ENCODE assay signal across 8 cellular contexts in the genomic region with DNA sequence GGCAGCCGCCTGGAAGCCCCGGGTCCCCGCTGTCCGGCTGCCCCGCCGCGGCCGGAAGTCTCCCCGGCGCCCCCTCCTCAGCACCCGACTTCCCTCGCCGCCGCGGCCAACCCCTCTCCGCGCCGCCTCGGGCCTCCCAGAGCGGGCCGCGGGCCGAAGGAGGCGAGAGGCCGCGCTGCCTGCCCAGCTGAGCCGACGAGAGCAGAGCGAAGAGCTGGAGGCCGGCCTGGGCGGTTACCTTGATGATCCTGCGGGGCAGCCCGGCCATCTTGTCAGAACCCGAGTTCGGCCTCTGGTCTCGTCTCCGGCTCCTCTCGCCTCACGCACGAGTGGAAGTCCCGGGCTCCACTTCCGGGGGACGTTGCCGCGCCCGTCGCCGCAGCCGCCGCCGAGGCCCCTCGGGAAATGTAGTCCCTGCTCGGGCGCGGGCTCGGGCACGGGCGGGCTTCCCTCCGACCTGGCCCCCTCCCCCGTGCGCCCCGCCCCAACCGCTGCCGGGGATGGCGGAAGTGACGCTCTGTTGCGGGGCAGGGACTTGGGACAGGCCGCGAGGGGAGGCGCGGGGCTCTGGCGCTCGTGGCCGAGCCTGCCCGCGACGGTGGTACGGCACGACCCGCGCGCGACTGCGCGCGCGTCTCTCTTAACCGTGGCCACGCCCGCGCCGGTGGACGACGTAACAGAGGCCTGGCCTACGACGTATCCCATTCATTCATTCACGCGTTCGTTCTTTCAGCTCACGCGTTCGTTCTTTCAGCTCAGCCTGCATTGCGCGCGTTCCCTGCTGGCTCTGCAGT. TPM values are rescaled to one million over a fixed set of nuclear protein-coding genes. Genes with fewer than 3 reads are reported as not detected.
A peak's percentile ranks its signal among the peaks of the same experiment; 100 is the strongest.
DNase-seq lines count a peak whose midpoint lies in the region; ATAC-seq, FAIRE-seq and TF ChIP-seq lines count a peak whose summit lies in the region.

TSS of gene UBE2N (minus strand) at position 331 of the 794 bp plus-strand sequence. CDS start at position 268, 63 bp downstream.

- peaks cover 13% of the 10 kb centered on the region for H3K36me3 Mint-ChIP-seq in activated T-helper 2 cell treated with anti-CD3 and anti-CD28 coated beads, Interferon-gamma antibody, Interleukin-2, Interleukin-4, amounts not matched to agents 10 μg/mL and 5 μg/mL and 100 μg/mL, durations not matched to agents 14 hours and 24 hours and 36 hours (ENCODE audit: low read depth)
- H3K36me3 Mint-ChIP-seq in naive thymus-derived CD8-positive, alpha-beta T cell, result peaks cover 0 to 4% (median 0%) of the 10 kb centered on the region in 3 donors
- peaks cover 2 to 18% of the 10 kb centered on the region in 2 donors for H3K36me3 Mint-ChIP-seq in stimulated activated naive B cell treated with anti-CD40 and anti-IgM and Interleukin-4, amounts not matched to agents 10 μg/mL and 1 μg/mL and 100 μg/mL, for 72 hours

- no peaks in the 10 kb centered on the region for H3K27me3 Mint-ChIP-seq in activated T-helper 2 cell treated with anti-CD3 and anti-CD28 coated beads, Interferon-gamma antibody, Interleukin-2, Interleukin-4, amounts not matched to agents 10 μg/mL and 5 μg/mL and 100 μg/mL, durations not matched to agents 14 hours and 24 hours and 36 hours (ENCODE audit: low read depth)
- H3K27me3 Mint-ChIP-seq in naive thymus-derived CD8-positive, alpha-beta T cell, result no peaks in the 10 kb centered on the region
- H3K27me3 Mint-ChIP-seq in stimulated activated naive B cell treated with anti-CD40 and anti-IgM and Interleukin-4, amounts not matched to agents 10 μg/mL and 1 μg/mL and 100 μg/mL, for 72 hours, result no peaks in the 10 kb centered on the region

- peak within 1 kb of the TSS; percentile 98 for H3K4me3 Mint-ChIP-seq in activated T-helper 2 cell treated with anti-CD3 and anti-CD28 coated beads, Interferon-gamma antibody, Interleukin-2, Interleukin-4, amounts not matched to agents 10 μg/mL and 5 μg/mL and 100 μg/mL, durations not matched to agents 14 hours and 24 hours and 36 hours (ENCODE audit: low read depth)
- H3K4me3 Mint-ChIP-seq in naive thymus-derived CD8-positive, alpha-beta T cell, result peak within 1 kb of the TSS; percentile 90 to 99 (median 96)
- H3K4me3 Mint-ChIP-seq in stimulated activated naive B cell treated with anti-CD40 and anti-IgM and Interleukin-4, amounts not matched to agents 10 μg/mL and 1 μg/mL and 100 μg/mL, for 72 hours, result peak within 1 kb of the TSS; percentile 93 to 94

- peak; percentile 87 for ATAC-seq in RWPE2 (ENCODE audit: low read depth)
- ATAC-seq in naive thymus-derived CD8-positive, alpha-beta T cell, result peak; percentile 79 to 85
- peak; percentile 83 to 89 for ATAC-seq in stimulated activated naive B cell treated with anti-CD40 and anti-IgM and Interleukin-4, amounts not matched to agents 10 μg/mL and 1 μg/mL and 100 μg/mL, for 72 hours (replicated peaks)

- H3K36me3 ChIP-seq in Loucy (ENCODE audit: insufficient read depth, low read length) (no peaks in the 10 kb centered on the region), RWPE2 (ENCODE audit: low read depth) (no peaks in the 10 kb centered on the region)

- DNase-seq in ELF-1 (ENCODE audit: low read depth, low spot score) (peak; percentile 96), H54 (ENCODE audit: insufficient read length, low spot score) (peak; percentile 86), RWPE2 (ENCODE audit: low spot score) (peak; percentile 96), fibroblast of mammary gland (ENCODE audit: low read depth) (peak; percentile 92)
- peak; percentile 94 for DNase-seq in activated T-helper 2 cell treated with anti-CD3 and anti-CD28 coated beads, Interferon-gamma antibody, Interleukin-2, Interleukin-4, amounts not matched to agents 10 μg/mL and 5 μg/mL and 100 μg/mL, durations not matched to agents 14 hours and 24 hours and 36 hours (ENCODE audit: low spot score)
- peak; percentile 95 to 98 (median 96) for DNase-seq in naive thymus-derived CD8-positive, alpha-beta T cell
- DNase-seq in stimulated activated naive B cell treated with anti-CD40 and anti-IgM and Interleukin-4, amounts not matched to agents 10 μg/mL and 1 μg/mL and 100 μg/mL, for 72 hours, result peak; percentile 97

- H3F3A ChIP-seq in Loucy (ENCODE audit: low read depth), result no peaks in the 10 kb centered on the region

- FAIRE-seq in H54 (lab: Jason Lieb, UNC), result peak; percentile 89

- peak within 1 kb of the TSS; percentile 98 for H3K4me3 ChIP-seq in Loucy (ENCODE audit: low read length, poor library complexity, severe bottlenecking)
- H3K4me3 ChIP-seq in RWPE2 (ENCODE audit: severe bottlenecking), result peak within 1 kb of the TSS; percentile 82
- H3K4me3 ChIP-seq in fibroblast of mammary gland (ENCODE audit: control insufficient read depth, low read depth, low read length), result peak within 1 kb of the TSS; percentile 71

- H3K4me1 ChIP-seq in Loucy (ENCODE audit: insufficient read depth, low read length, poor library complexity, severe bottlenecking), result peaks cover 51% of the 10 kb centered on the region
- peaks cover 14% of the 10 kb centered on the region for H3K4me1 ChIP-seq in RWPE2 (ENCODE audit: insufficient read depth, poor library complexity, severe bottlenecking)

- peak within 1 kb of the TSS; percentile 99 for H2AFZ ChIP-seq in Loucy (ENCODE audit: low read length)

- POLR2A ChIA-PET in naive thymus-derived CD8-positive, alpha-beta T cell (lab: Charles Lee), result interaction anchor here (0.6 to 2.1 kb wide), 13 partner anchors 12 to 1089 kb away, joined by 3 to 19 read pairs (median 3); partner anchors contain the start of genes CRADD and MRPL42

- peaks cover 38% of the 10 kb centered on the region for H3K4me1 Mint-ChIP-seq in activated T-helper 2 cell treated with anti-CD3 and anti-CD28 coated beads, Interferon-gamma antibody, Interleukin-2, Interleukin-4, amounts not matched to agents 10 μg/mL and 5 μg/mL and 100 μg/mL, durations not matched to agents 14 hours and 24 hours and 36 hours (ENCODE audit: low read depth)
- peaks cover 38 to 53% (median 50%) of the 10 kb centered on the region in 4 donors for H3K4me1 Mint-ChIP-seq in naive thymus-derived CD8-positive, alpha-beta T cell
- peaks cover 41 to 57% of the 10 kb centered on the region in 2 donors for H3K4me1 Mint-ChIP-seq in stimulated activated naive B cell treated with anti-CD40 and anti-IgM and Interleukin-4, amounts not matched to agents 10 μg/mL and 1 μg/mL and 100 μg/mL, for 72 hours

- peak within 1 kb of the TSS; percentile 98 for H3K9ac ChIP-seq in Loucy (ENCODE audit: low read depth, low read length, poor library complexity, severe bottlenecking)

- H3K27me3 ChIP-seq in Loucy (ENCODE audit: insufficient read depth, low read length, poor library complexity, severe bottlenecking), result no peaks in the 10 kb centered on the region
- no peaks in the 10 kb centered on the region for H3K27me3 ChIP-seq in RWPE2 (ENCODE audit: insufficient read depth, poor library complexity, severe bottlenecking)

- no peak for TF ChIP-seq CTCF in Loucy (conservative IDR thresholded peaks at IDR 0.05; ENCODE audit: low read length)
- TF ChIP-seq CTCF in RWPE2 (IDR thresholded peaks at IDR 0.05; ENCODE audit: poor library complexity, severe bottlenecking), result no peak
- TF ChIP-seq CTCF in fibroblast of mammary gland (conservative IDR thresholded peaks at IDR 0.05; ENCODE audit: control insufficient read depth, insufficient read depth, low read depth, low read length), result peak; percentile 3

- H3K4me2 ChIP-seq in Loucy (ENCODE audit: low read depth, low read length, poor library complexity, severe bottlenecking), result peak within 1 kb of the TSS; percentile 99

- no peaks in the 10 kb centered on the region for H3K9me3 Mint-ChIP-seq in activated T-helper 2 cell treated with anti-CD3 and anti-CD28 coated beads, Interferon-gamma antibody, Interleukin-2, Interleukin-4, amounts not matched to agents 10 μg/mL and 5 μg/mL and 100 μg/mL, durations not matched to agents 14 hours and 24 hours and 36 hours
- H3K9me3 Mint-ChIP-seq in naive thymus-derived CD8-positive, alpha-beta T cell, result no peaks in the 10 kb centered on the region
- H3K9me3 Mint-ChIP-seq in stimulated activated naive B cell treated with anti-CD40 and anti-IgM and Interleukin-4, amounts not matched to agents 10 μg/mL and 1 μg/mL and 100 μg/mL, for 72 hours, result no peaks in the 10 kb centered on the region

- peak within 1 kb of the TSS; percentile 95 for H3K27ac Mint-ChIP-seq in activated T-helper 2 cell treated with anti-CD3 and anti-CD28 coated beads, Interferon-gamma antibody, Interleukin-2, Interleukin-4, amounts not matched to agents 10 μg/mL and 5 μg/mL and 100 μg/mL, durations not matched to agents 14 hours and 24 hours and 36 hours
- H3K27ac Mint-ChIP-seq in naive thymus-derived CD8-positive, alpha-beta T cell, result peak within 1 kb of the TSS; percentile 96 to 100 (median 98)
- H3K27ac Mint-ChIP-seq in stimulated activated naive B cell treated with anti-CD40 and anti-IgM and Interleukin-4, amounts not matched to agents 10 μg/mL and 1 μg/mL and 100 μg/mL, for 72 hours, result peak within 1 kb of the TSS; percentile 97

- H3K9me2 ChIP-seq in Loucy (replicated peaks; ENCODE audit: low read depth, low read length), result no peaks in the 10 kb centered on the region

- peak within 1 kb of the TSS; percentile 78 for H3K27ac ChIP-seq in RWPE2 (ENCODE audit: poor library complexity, severe bottlenecking)

- H3K9me3 ChIP-seq in Loucy (ENCODE audit: insufficient read depth, low read depth, low read length) (no peaks in the 10 kb centered on the region), RWPE2 (ENCODE audit: severe bottlenecking) (no peaks in the 10 kb centered on the region)

- H4K20me1 ChIP-seq in Loucy (ENCODE audit: insufficient read depth, low read length, poor library complexity, severe bottlenecking), result peaks cover 46% of the 10 kb centered on the region

- intact Hi-C loops in activated T-helper 2 cell treated with anti-CD3 and anti-CD28 coated beads, Interferon-gamma antibody, Interleukin-2, Interleukin-4, amounts not matched to agents 10 μg/mL and 5 μg/mL and 100 μg/mL, durations not matched to agents 14 hours and 24 hours and 36 hours (cut with micrococcal nuclease), result loop anchor here (1.0 to 10.0 kb wide), 6 partner anchors 21 to 515 kb away; partner anchors contain the start of genes CRADD, EEA1, MRPL42 and SOCS2

- TF ChIP-seq POLR2A in H54 (IDR thresholded peaks at IDR 0.05; ENCODE audit: low read depth, low read length), result peak; percentile 69; the same call in 1 of the 2 replicates

- H3K79me2 ChIP-seq in Loucy (ENCODE audit: insufficient read depth, low read length), result peaks cover 53% of the 10 kb centered on the region

RNA-seq across cellular contexts. Expression of gene UBE2N, which starts in this region (rescaled TPM):
- total RNA-seq in activated T-helper 2 cell treated with anti-CD3 and anti-CD28 coated beads, Interferon-gamma antibody, Interleukin-2, Interleukin-4, amounts not matched to agents 10 μg/mL and 5 μg/mL and 100 μg/mL, durations not matched to agents 14 hours and 24 hours and 36 hours, result 258 and 261 TPM in 2 replicates
- total RNA-seq in naive thymus-derived CD8-positive, alpha-beta T cell, result 10 to 100 TPM; 66.8 to 73.4 TPM
- polyA plus RNA-seq in naive thymus-derived CD8-positive, alpha-beta T cell, result 100 to 1,000 TPM; 117 to 123 (median 118) TPM

Comparison
In these comparisons a context has a peak if more than half of its experiments do, and no peak if none do; other contexts are left out.
1. Peak in every context shown above with its lines: DNase-seq, ATAC-seq, H3K4me3 ChIP-seq and H3K27ac ChIP-seq.